ENCODE assay signal across 1 cellular context in the genomic region with DNA sequence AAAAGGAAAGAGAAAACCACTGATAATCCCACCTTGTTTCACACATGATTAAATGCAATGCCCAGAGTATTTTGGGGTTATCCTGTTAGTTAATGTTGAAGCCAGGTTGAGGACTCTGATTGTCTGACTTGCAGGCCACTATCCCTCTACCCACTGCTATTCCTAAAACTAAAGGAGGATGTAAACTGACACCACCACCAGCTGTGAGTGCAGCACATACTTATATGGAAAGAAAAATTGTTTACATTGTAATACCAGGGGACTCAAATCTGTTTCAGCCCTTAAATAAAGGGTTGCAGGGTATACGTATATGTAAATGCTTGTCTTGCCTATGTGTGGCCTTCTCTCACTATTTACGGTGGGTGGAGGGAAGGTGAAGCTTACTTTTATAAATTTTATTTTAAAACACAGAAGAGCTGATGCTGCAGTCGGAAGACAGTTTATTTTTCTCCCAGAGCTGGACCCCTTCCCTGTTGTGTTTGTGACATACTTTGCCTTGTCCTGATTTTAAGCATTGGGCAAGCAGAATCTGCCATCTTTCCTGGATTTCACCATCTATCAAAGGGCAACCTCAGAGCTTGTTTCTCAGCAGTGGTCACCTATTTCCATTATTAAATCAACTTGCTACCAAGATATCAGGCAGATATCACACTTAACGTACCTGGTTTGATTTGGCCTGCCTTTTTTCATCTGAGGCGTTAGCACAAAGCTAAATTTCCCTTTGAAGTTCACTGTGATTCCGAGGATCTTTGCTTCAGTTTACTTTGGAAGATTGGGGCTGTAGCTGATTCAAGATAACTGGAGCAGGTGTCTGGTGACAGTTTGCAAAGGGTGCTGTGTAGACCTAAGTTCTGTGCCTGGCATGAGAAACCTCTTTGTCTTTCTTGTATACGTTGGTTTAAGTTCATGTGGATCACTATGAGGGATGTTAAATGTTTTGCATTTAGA.
TF ChIP-seq lines count a peak whose summit lies in the region.

No MANE protein-coding gene starts in this region.

TF ChIP-seq in GM12878, 131 proteins besides CTCF, POLR2A, EP300 and RAD21:
- TF ChIP-seq LARP7 (IDR thresholded peaks at IDR 0.05): no peak
- TF ChIP-seq SKIL (IDR thresholded peaks at IDR 0.05; ENCODE audit: low read depth, poor library complexity, severe bottlenecking): no peak
- TF ChIP-seq PAX5 (IDR thresholded peaks at IDR 0.05; ENCODE audit: borderline replicate concordance, low read depth, low read length): no peak
- no peak for TF ChIP-seq CHD2 (IDR thresholded peaks at IDR 0.05; ENCODE audit: borderline replicate concordance, low read depth, low read length)
- no peak for TF ChIP-seq RFX5 (IDR thresholded peaks at IDR 0.05; ENCODE audit: low read depth, low read length)
- TF ChIP-seq JUNB (IDR thresholded peaks at IDR 0.05): no peak
- TF ChIP-seq IKZF2 (IDR thresholded peaks at IDR 0.05): no peak
- no peak for TF ChIP-seq CREB1 (IDR thresholded peaks at IDR 0.05; ENCODE audit: low read depth)
- no peak for TF ChIP-seq POLR2AphosphoS5 (IDR thresholded peaks at IDR 0.05; ENCODE audit: low read length)
- TF ChIP-seq MEF2A (IDR thresholded peaks at IDR 0.05; ENCODE audit: insufficient read depth, low read depth, low read length): no peak
- no peak for TF ChIP-seq CBFB (IDR thresholded peaks at IDR 0.05; ENCODE audit: low read depth)
- no peak for TF ChIP-seq SRF (IDR thresholded peaks at IDR 0.05; ENCODE audit: low read depth in 2 of 2, low read length in 2 of 2)
- TF ChIP-seq SPI1 (IDR thresholded peaks at IDR 0.05; ENCODE audit: borderline replicate concordance, insufficient read depth, low read depth, low read length): no peak
- no peak for TF ChIP-seq MEF2B (IDR thresholded peaks at IDR 0.05; ENCODE audit: partially characterized antibody, poor library complexity, severe bottlenecking)
- no peak for TF ChIP-seq FOS (IDR thresholded peaks at IDR 0.05; ENCODE audit: borderline replicate concordance, extremely low read depth, insufficient read length)
- TF ChIP-seq DPF2 (IDR thresholded peaks at IDR 0.05): no peak
- TF ChIP-seq ATF2 (IDR thresholded peaks at IDR 0.05; ENCODE audit: low read length): no peak
